ENCODE assay signal across 13 cellular contexts in genomic region chr1:3410435-3410915, GRCh38. TPM values are rescaled to one million over a fixed set of nuclear protein-coding genes. Genes with fewer than 3 reads are reported as not detected.
"Had no signal": no experiment of that assay in that cellular context is flagged by ENCODE, and none has a peak within 500 bp of the region (broad histone marks: within the 10 kb centered on the region; RNA-seq: fewer than 3 reads in every experiment).

No MANE protein-coding gene starts in this region.

- DNase-seq: activated B cell treated with CpG ODN at 0.5 μM for 24 hours; activated CD4-positive, alpha-beta T cell treated with anti-CD3 and anti-CD28 coated beads, Interleukin-2, amount 10 ng/mL, durations not matched to agents 7 days and 5 days; activated CD8-positive, alpha-beta memory T cell treated with anti-CD3 and anti-CD28 coated beads, Interleukin-2, amount 50 U/mL, for 48 hours; activated naive CD8-positive, alpha-beta T cell treated with anti-CD3 and anti-CD28 coated beads, Interleukin-2, amount 10 ng/mL, durations not matched to agents 7 days and 5 days; effector CD8-positive, alpha-beta T cell; foreskin keratinocyte; spleen; T-helper 2 cell had no signal

- ATAC-seq: foreskin keratinocyte; natural killer cell treated with Interleukin-12 subunit alpha and Interleukin-12 subunit beta and Interleukin-15 and Interleukin-18, amount 100 ng/mL, for 72 hours had no signal

- H3K9me3 ChIP-seq: prostate gland, spleen, suprapubic skin had no signal

- H3K36me3 ChIP-seq: brain microvascular endothelial cell, prostate gland, spleen, suprapubic skin had no signal

- H3K27me3 ChIP-seq: brain microvascular endothelial cell had no signal

- H3K4me1 ChIP-seq: foreskin keratinocyte, prostate gland, spleen had no signal

- H3K4me3 ChIP-seq: prostate gland, spleen, suprapubic skin had no signal

- H3K27ac ChIP-seq: brain microvascular endothelial cell, foreskin keratinocyte, prostate gland, spleen, suprapubic skin had no signal

RNA-seq across cellular contexts. Expression of gene ARHGEF16, which starts 44.0 kb away (rescaled TPM):
- total RNA-seq: activated B cell treated with CpG ODN at 0.5 μM for 24 hours; activated CD4-positive, alpha-beta T cell treated with anti-CD3 and anti-CD28 coated beads, Interleukin-2, amount 10 ng/mL, durations not matched to agents 7 days and 5 days; activated naive CD8-positive, alpha-beta T cell treated with anti-CD3 and anti-CD28 coated beads, Interleukin-2, amount 10 ng/mL, durations not matched to agents 7 days and 5 days; activated T-helper 1 cell treated with anti-CD3 and anti-CD28 coated beads, Interleukin-12 subunit alpha, Interleukin-12 subunit beta, Interleukin-2, Interleukin-4 antibody, amounts not matched to agents 30 ng/mL and 10 ng/mL and 1 ng/mL, durations not matched to agents 14 hours and 24 hours and 36 hours; natural killer cell treated with Interleukin-12 subunit alpha and Interleukin-12 subunit beta and Interleukin-15 and Interleukin-18, amount 100 ng/mL, for 72 hours had no signal
